Comparison of ENCODE assay signal across 17 cellular contexts in the genomic region with DNA sequence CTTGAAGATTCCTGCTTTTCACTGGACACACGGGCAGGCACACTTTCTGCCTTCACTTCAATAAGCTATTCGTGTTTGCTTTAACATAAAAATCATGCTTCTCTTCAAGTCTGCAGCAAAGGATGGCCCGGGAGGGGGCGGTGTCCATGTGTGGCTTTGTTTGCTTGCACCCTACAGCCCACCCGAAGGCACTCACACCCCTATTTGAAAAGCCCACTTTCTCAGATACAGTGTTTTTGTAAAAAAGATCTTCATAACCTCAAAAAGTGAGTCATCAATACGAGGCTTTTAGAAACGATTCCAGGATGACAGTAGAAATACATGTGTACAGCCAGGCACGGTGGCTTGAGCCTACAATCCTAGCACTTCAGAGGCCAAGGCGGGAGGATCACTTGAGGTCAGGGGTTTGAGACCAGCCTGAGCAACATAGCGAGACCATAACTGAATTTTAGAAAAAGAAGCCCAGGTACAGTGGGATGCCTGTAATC. TPM values are rescaled to one million over a fixed set of nuclear protein-coding genes. Genes with fewer than 3 reads are reported as not detected.
DNase-seq lines count a peak whose midpoint lies in the region; ATAC-seq and TF ChIP-seq lines count a peak whose summit lies in the region.
"Had no signal": no experiment of that assay in that cellular context is flagged by ENCODE, and none has a peak within 500 bp of the region (broad histone marks: within the 10 kb centered on the region; RNA-seq: fewer than 3 reads in every experiment).

No MANE protein-coding gene starts in this region.

- H4K20me1 ChIP-seq in Loucy (ENCODE audit: insufficient read depth, low read length, poor library complexity, severe bottlenecking) (no peaks in the 10 kb centered on the region), osteoblast (ENCODE audit: insufficient read depth, low read length) (no peaks in the 10 kb centered on the region)

- ATAC-seq in HG02763 (IDR thresholded peaks at IDR 0.05; ENCODE audit: unreplicated experiment): no peak
- no peak for ATAC-seq in GM18498 (IDR thresholded peaks at IDR 0.05; ENCODE audit: unreplicated experiment)
- ATAC-seq in GM19023 (IDR thresholded peaks at IDR 0.05; ENCODE audit: unreplicated experiment): no peak
- ATAC-seq: natural killer cell treated with Interleukin-12 subunit alpha and Interleukin-12 subunit beta and Interleukin-15 and Interleukin-18, amount 100 ng/mL, for 72 hours; stimulated activated effector memory CD8-positive, alpha-beta T cell treated with anti-CD3 and anti-CD28 coated beads, Interleukin-12 subunit alpha, Interleukin-12 subunit beta, amount 100 ng/mL, for 72 hours had no signal

- H3K27me3 Mint-ChIP-seq in CD14-positive monocyte (ENCODE audit: low read depth in 3 of 3) (peaks cover 7 to 23% (median 14%) of the 10 kb centered on the region in 3 donors), chondrocyte (ENCODE audit: low read depth) (peaks cover 4% of the 10 kb centered on the region)
- H3K27me3 Mint-ChIP-seq: CD4-positive, CD25-positive, alpha-beta regulatory T cell had no signal

- H3K4me3 Mint-ChIP-seq in CD14-positive monocyte: no peak overlapping the region
- no peak overlapping the region for H3K4me3 Mint-ChIP-seq in chondrocyte (ENCODE audit: unreplicated experiment)
- H3K4me3 Mint-ChIP-seq: activated naive CD4-positive, alpha-beta T cell treated with anti-CD3 and anti-CD28 coated beads, Interleukin-2, amount 10 ng/mL, durations not matched to agents 7 days and 5 days; CD4-positive, CD25-positive, alpha-beta regulatory T cell; natural killer cell treated with Interleukin-12 subunit alpha and Interleukin-12 subunit beta and Interleukin-15 and Interleukin-18, amount 100 ng/mL, for 72 hours; stimulated activated effector memory CD8-positive, alpha-beta T cell treated with anti-CD3 and anti-CD28 coated beads, Interleukin-12 subunit alpha, Interleukin-12 subunit beta, amount 100 ng/mL, for 72 hours had no signal

- H3K79me2 ChIP-seq in Loucy (ENCODE audit: insufficient read depth, low read length): no peaks in the 10 kb centered on the region
- H3K79me2 ChIP-seq in osteoblast (ENCODE audit: insufficient read depth, low read length): no peaks in the 10 kb centered on the region

- H3K9me3 Mint-ChIP-seq in CD14-positive monocyte (peaks cover 0 to 3% (median 0%) of the 10 kb centered on the region in 7 donors), chondrocyte (ENCODE audit: low read depth) (no peaks in the 10 kb centered on the region)
- H3K9me3 Mint-ChIP-seq: activated naive CD4-positive, alpha-beta T cell treated with anti-CD3 and anti-CD28 coated beads, Interleukin-2, amount 10 ng/mL, durations not matched to agents 7 days and 5 days; natural killer cell treated with Interleukin-12 subunit alpha and Interleukin-12 subunit beta and Interleukin-15 and Interleukin-18, amount 100 ng/mL, for 72 hours; stimulated activated effector memory CD8-positive, alpha-beta T cell treated with anti-CD3 and anti-CD28 coated beads, Interleukin-12 subunit alpha, Interleukin-12 subunit beta, amount 100 ng/mL, for 72 hours had no signal

- no peaks in the 10 kb centered on the region for H3F3A ChIP-seq in Loucy (ENCODE audit: low read depth)

- H3K4me3 ChIP-seq in Loucy (ENCODE audit: low read length, poor library complexity, severe bottlenecking) (no peak overlapping the region), osteoblast (ENCODE audit: insufficient read depth, low read length) (no peak overlapping the region)

- H3K9me2 ChIP-seq in Loucy (replicated peaks; ENCODE audit: low read depth, low read length): no peaks in the 10 kb centered on the region

- peaks cover 9% of the 10 kb centered on the region for H3K4me1 Mint-ChIP-seq in CD14-positive monocyte
- peaks cover 14% of the 10 kb centered on the region for H3K4me1 Mint-ChIP-seq in chondrocyte (ENCODE audit: low read depth)
- H3K4me1 Mint-ChIP-seq: stimulated activated effector memory CD8-positive, alpha-beta T cell treated with anti-CD3 and anti-CD28 coated beads, Interleukin-12 subunit alpha, Interleukin-12 subunit beta, amount 100 ng/mL, for 72 hours had no signal

- intact Hi-C loops in CD14-positive monocyte (cut with micrococcal nuclease): loop anchor here (5.0 to 10.0 kb wide), 2 partner anchors 131 to 171 kb away; no protein-coding TSS in a partner anchor

- H2AFZ ChIP-seq in Loucy (ENCODE audit: low read length) (no peak overlapping the region), osteoblast (ENCODE audit: low read length) (no peak overlapping the region)

- H3K9ac ChIP-seq in Loucy (ENCODE audit: low read depth, low read length, poor library complexity, severe bottlenecking): no peak overlapping the region

- no peak overlapping the region for H3K4me2 ChIP-seq in Loucy (ENCODE audit: low read depth, low read length, poor library complexity, severe bottlenecking)
- peak overlapping the region; percentile 37 for H3K4me2 ChIP-seq in osteoblast (ENCODE audit: insufficient read depth, low read length)

- no peak overlapping the region for H3K27ac Mint-ChIP-seq in CD14-positive monocyte
- H3K27ac Mint-ChIP-seq in chondrocyte (ENCODE audit: unreplicated experiment): peak overlapping the region; percentile 66
- H3K27ac Mint-ChIP-seq: activated naive CD4-positive, alpha-beta T cell treated with anti-CD3 and anti-CD28 coated beads, Interleukin-2, amount 10 ng/mL, durations not matched to agents 7 days and 5 days; natural killer cell treated with Interleukin-12 subunit alpha and Interleukin-12 subunit beta and Interleukin-15 and Interleukin-18, amount 100 ng/mL, for 72 hours; stimulated activated effector memory CD8-positive, alpha-beta T cell treated with anti-CD3 and anti-CD28 coated beads, Interleukin-12 subunit alpha, Interleukin-12 subunit beta, amount 100 ng/mL, for 72 hours had no signal

- H3K9me3 ChIP-seq in Loucy (ENCODE audit: insufficient read depth, low read depth, low read length) (no peaks in the 10 kb centered on the region), osteoblast (ENCODE audit: low read depth, low read length) (no peaks in the 10 kb centered on the region)

- TF ChIP-seq CTCF in CD14-positive monocyte (IDR thresholded peaks at IDR 0.05) (no peak), Loucy (conservative IDR thresholded peaks at IDR 0.05; ENCODE audit: low read length) (0 out of 2 replicates have a peak, but pooled peaks have one; percentile 18), chondrocyte (IDR thresholded peaks at IDR 0.05) (peak; percentile 43), osteoblast (IDR thresholded peaks at IDR 0.05; ENCODE audit: extremely low read depth, low read depth, low read length) (peak; percentile 4)

- no peaks in the 10 kb centered on the region for H3K27me3 ChIP-seq in Loucy (ENCODE audit: insufficient read depth, low read length, poor library complexity, severe bottlenecking)
- no peaks in the 10 kb centered on the region for H3K27me3 ChIP-seq in osteoblast (ENCODE audit: insufficient read depth, low read length)

- H3K36me3 Mint-ChIP-seq in CD14-positive monocyte (no peaks in the 10 kb centered on the region), chondrocyte (ENCODE audit: low read depth) (no peaks in the 10 kb centered on the region)
- H3K36me3 Mint-ChIP-seq: activated naive CD4-positive, alpha-beta T cell treated with anti-CD3 and anti-CD28 coated beads, Interleukin-2, amount 10 ng/mL, durations not matched to agents 7 days and 5 days; CD4-positive, CD25-positive, alpha-beta regulatory T cell; natural killer cell treated with Interleukin-12 subunit alpha and Interleukin-12 subunit beta and Interleukin-15 and Interleukin-18, amount 100 ng/mL, for 72 hours; stimulated activated effector memory CD8-positive, alpha-beta T cell treated with anti-CD3 and anti-CD28 coated beads, Interleukin-12 subunit alpha, Interleukin-12 subunit beta, amount 100 ng/mL, for 72 hours had no signal

- DNase-seq in CD14-positive monocyte (ENCODE audit: low spot score): peak; percentile 36
- DNase-seq in chondrocyte (ENCODE audit: low spot score): peak; percentile 42
- DNase-seq in osteoblast (ENCODE audit: insufficient read length, low spot score, missing footprints): peak; percentile 93
- DNase-seq: activated naive CD4-positive, alpha-beta T cell treated with anti-CD3 and anti-CD28 coated beads, Interleukin-2, amount 10 ng/mL, durations not matched to agents 7 days and 5 days; CD4-positive, CD25-positive, alpha-beta regulatory T cell; cerebellar nuclear complex; hippocampal formation; NCI-H187 treated with DMSO at 0.1 percent for 48 hours; NCI-H774; retina; stimulated activated CD4-positive, alpha-beta T cell treated with anti-CD3 and anti-CD28 coated beads, Interleukin-4, amount 100 ng/mL, for 24 hours had no signal

- H3K4me1 ChIP-seq in Loucy (ENCODE audit: insufficient read depth, low read length, poor library complexity, severe bottlenecking) (peaks cover 5% of the 10 kb centered on the region), osteoblast (ENCODE audit: insufficient read depth, low read length) (peaks cover 22% of the 10 kb centered on the region)

- no peak overlapping the region for H3K27ac ChIP-seq in osteoblast (ENCODE audit: low read depth, low read length)

- H3K36me3 ChIP-seq in Loucy (ENCODE audit: insufficient read depth, low read length) (no peaks in the 10 kb centered on the region), osteoblast (ENCODE audit: insufficient read depth, low read length) (no peaks in the 10 kb centered on the region)

RNA-seq across cellular contexts. Expression of a gene that starts 36.5 kb away (rescaled TPM):
- polyA plus RNA-seq in CD14-positive monocyte: 10 to 100 TPM; 98.0 to 99.5 TPM
- 18.7 to 44.0 TPM (median 19.3 TPM) in 3 replicates for total RNA-seq in chondrocyte
- total RNA-seq in osteoblast: 47.1 and 57.2 TPM in 2 replicates

Comparison
In these comparisons a context has a peak if more than half of its experiments do, and no peak if none do; other contexts are left out.
1. DNase-seq: peak in every context shown above with its lines; median percentile 93 in osteoblast; 42 in chondrocyte; 36 in CD14-positive monocyte.